ENCODE assay signal across 17 cellular contexts in the genomic region with DNA sequence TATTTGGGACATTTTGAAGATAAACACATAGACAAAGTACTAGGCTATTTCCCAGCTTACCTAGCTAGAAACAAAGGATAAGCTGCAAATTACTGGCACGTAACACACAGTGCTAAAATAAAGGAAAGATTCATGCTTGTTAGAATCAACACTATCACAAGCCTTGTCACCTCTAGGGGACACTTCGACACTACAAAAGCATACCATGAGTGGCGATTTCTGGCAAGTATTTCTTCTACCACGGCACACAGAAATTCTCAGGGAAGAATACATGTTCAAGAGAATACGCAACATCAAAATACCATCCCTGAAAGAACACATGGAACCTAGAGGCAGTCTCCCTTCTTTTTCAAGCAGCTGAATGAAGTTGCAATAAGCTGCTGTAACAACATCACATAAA. TPM values are rescaled to one million over a fixed set of nuclear protein-coding genes. Genes with fewer than 3 reads are reported as not detected.
A peak's percentile ranks its signal among the peaks of the same experiment; 100 is the strongest.
DNase-seq lines count a peak whose midpoint lies in the region; ATAC-seq and TF ChIP-seq lines count a peak whose summit lies in the region.
"Had no signal": no experiment of that assay in that cellular context is flagged by ENCODE, and none has a peak within 500 bp of the region (broad histone marks: within the 10 kb centered on the region; RNA-seq: fewer than 3 reads in every experiment).

No MANE protein-coding gene starts in this region.

- H3K9ac ChIP-seq in GM23248 (peak overlapping the region; percentile 54), Loucy (ENCODE audit: low read depth, low read length, poor library complexity, severe bottlenecking) (peak overlapping the region; percentile 59)

- no peaks in the 10 kb centered on the region; the same call in none of the 2 replicates for H4K20me1 ChIP-seq in GM23248 (ENCODE audit: insufficient read depth)
- H4K20me1 ChIP-seq in Loucy (ENCODE audit: insufficient read depth, low read length, poor library complexity, severe bottlenecking) = peaks cover 56% of the 10 kb centered on the region

- H3K27ac Mint-ChIP-seq in activated naive CD8-positive, alpha-beta T cell treated with anti-CD3 and anti-CD28 coated beads, Interleukin-2, amount 50 U/mL, for 24 hours = peak overlapping the region; percentile 80
- H3K27ac Mint-ChIP-seq in natural killer cell treated with Interleukin-12 subunit alpha and Interleukin-12 subunit beta and Interleukin-15 and Interleukin-18, amount 100 ng/mL, for 72 hours = peak overlapping the region; percentile 83 to 85
- H3K27ac Mint-ChIP-seq: stimulated activated naive B cell treated with anti-CD40 and anti-IgM and Interleukin-4, amounts not matched to agents 10 μg/mL and 1 μg/mL and 100 μg/mL, for 72 hours had no signal

- H3K79me2 ChIP-seq in GM23248 (ENCODE audit: insufficient read depth) (peaks cover 96% of the 10 kb centered on the region), Loucy (ENCODE audit: insufficient read depth, low read length) (peaks cover 93% of the 10 kb centered on the region)

- H3K4me1 Mint-ChIP-seq in activated naive CD8-positive, alpha-beta T cell treated with anti-CD3 and anti-CD28 coated beads, Interleukin-2, amount 50 U/mL, for 24 hours = peaks cover 67% of the 10 kb centered on the region
- H3K4me1 Mint-ChIP-seq in natural killer cell treated with Interleukin-12 subunit alpha and Interleukin-12 subunit beta and Interleukin-15 and Interleukin-18, amount 100 ng/mL, for 72 hours (ENCODE audit: low read depth in 2 of 2) = peaks cover 48% of the 10 kb centered on the region in 2 donors

- in situ Hi-C loops in GM23248 (cut with MboI) = no loop called here

- H3F3A ChIP-seq in GM23248 (ENCODE audit: insufficient read depth) = peaks cover 8% of the 10 kb centered on the region; the same call in 1 of the 2 replicates
- no peaks in the 10 kb centered on the region for H3F3A ChIP-seq in Loucy (ENCODE audit: low read depth)

- H2AFZ ChIP-seq in GM23248 (no peak overlapping the region), Loucy (ENCODE audit: low read length) (no peak overlapping the region)

- WGBS in GM23248 (ENCODE audit: low coverage in 1 of 2, low lambda C conversion rate in 2 of 2, missing lambda C conversion rate in 2 of 2), 2 experiments = 61 to 64% methylated on average over 5 of the region's 5 CpGs

- no peaks in the 10 kb centered on the region for H3K36me3 ChIP-seq in GM23248 (ENCODE audit: low read depth)
- peaks cover 13% of the 10 kb centered on the region; the same call in 1 of the 2 replicates for H3K36me3 ChIP-seq in Loucy (ENCODE audit: insufficient read depth, low read length)
- no peaks in the 10 kb centered on the region; the same call in 1 of the 2 replicates for H3K36me3 ChIP-seq in BE2C
- H3K36me3 ChIP-seq: breast epithelium had no signal

- peak overlapping the region; percentile 24; the same call in 1 of the 2 replicates for H3K27ac ChIP-seq in GM23248
- H3K27ac ChIP-seq: C4-2B had no signal

- H3K4me3 Mint-ChIP-seq in activated naive CD8-positive, alpha-beta T cell treated with anti-CD3 and anti-CD28 coated beads, Interleukin-2, amount 50 U/mL, for 24 hours = peak overlapping the region; percentile 57
- peak overlapping the region; percentile 95 for H3K4me3 Mint-ChIP-seq in natural killer cell treated with Interleukin-12 subunit alpha and Interleukin-12 subunit beta and Interleukin-15 and Interleukin-18, amount 100 ng/mL, for 72 hours
- H3K4me3 Mint-ChIP-seq: stimulated activated naive B cell treated with anti-CD40 and anti-IgM and Interleukin-4, amounts not matched to agents 10 μg/mL and 1 μg/mL and 100 μg/mL, for 72 hours had no signal

- H3K4me1 ChIP-seq in GM23248 (ENCODE audit: insufficient read depth) (peaks cover 34% of the 10 kb centered on the region), Loucy (ENCODE audit: insufficient read depth, low read length, poor library complexity, severe bottlenecking) (peaks cover 40% of the 10 kb centered on the region), BE2C (no peaks in the 10 kb centered on the region)

- no peaks in the 10 kb centered on the region for H3K27me3 Mint-ChIP-seq in activated naive CD8-positive, alpha-beta T cell treated with anti-CD3 and anti-CD28 coated beads, Interleukin-2, amount 50 U/mL, for 24 hours
- peaks cover 0 to 14% of the 10 kb centered on the region in 2 donors for H3K27me3 Mint-ChIP-seq in natural killer cell treated with Interleukin-12 subunit alpha and Interleukin-12 subunit beta and Interleukin-15 and Interleukin-18, amount 100 ng/mL, for 72 hours
- H3K27me3 Mint-ChIP-seq: stimulated activated naive B cell treated with anti-CD40 and anti-IgM and Interleukin-4, amounts not matched to agents 10 μg/mL and 1 μg/mL and 100 μg/mL, for 72 hours had no signal

- TF ChIP-seq CTCF in Loucy (conservative IDR thresholded peaks at IDR 0.05; ENCODE audit: low read length) = peak; percentile 42; the same call in 1 of the 2 replicates
- TF ChIP-seq CTCF in BE2C (IDR thresholded peaks at IDR 0.05; ENCODE audit: low read depth, low read length) = no peak

- no peaks in the 10 kb centered on the region for H3K9me3 Mint-ChIP-seq in activated naive CD8-positive, alpha-beta T cell treated with anti-CD3 and anti-CD28 coated beads, Interleukin-2, amount 50 U/mL, for 24 hours
- no peaks in the 10 kb centered on the region for H3K9me3 Mint-ChIP-seq in natural killer cell treated with Interleukin-12 subunit alpha and Interleukin-12 subunit beta and Interleukin-15 and Interleukin-18, amount 100 ng/mL, for 72 hours
- H3K9me3 Mint-ChIP-seq: stimulated activated naive B cell treated with anti-CD40 and anti-IgM and Interleukin-4, amounts not matched to agents 10 μg/mL and 1 μg/mL and 100 μg/mL, for 72 hours had no signal

- ATAC-seq in activated naive CD8-positive, alpha-beta T cell treated with anti-CD3 and anti-CD28 coated beads, Interleukin-2, amount 50 U/mL, for 24 hours = no peak
- no peak for ATAC-seq in natural killer cell treated with Interleukin-12 subunit alpha and Interleukin-12 subunit beta and Interleukin-15 and Interleukin-18, amount 100 ng/mL, for 72 hours
- ATAC-seq in HG03520 (IDR thresholded peaks at IDR 0.05; ENCODE audit: unreplicated experiment) = no peak

- peaks cover 23% of the 10 kb centered on the region for H3K36me3 Mint-ChIP-seq in activated naive CD8-positive, alpha-beta T cell treated with anti-CD3 and anti-CD28 coated beads, Interleukin-2, amount 50 U/mL, for 24 hours (ENCODE audit: low read depth)
- H3K36me3 Mint-ChIP-seq in natural killer cell treated with Interleukin-12 subunit alpha and Interleukin-12 subunit beta and Interleukin-15 and Interleukin-18, amount 100 ng/mL, for 72 hours = peaks cover 10% of the 10 kb centered on the region

- H3K4me3 ChIP-seq in GM23248 (peak overlapping the region; percentile 45), Loucy (ENCODE audit: low read length, poor library complexity, severe bottlenecking) (peak overlapping the region; percentile 64), BE2C (ENCODE audit: low read depth, low read length) (no peak overlapping the region)
- H3K4me3 ChIP-seq: breast epithelium had no signal

- H3K27me3 ChIP-seq in GM23248 (replicated peaks; ENCODE audit: insufficient read depth) = no peaks in the 10 kb centered on the region
- no peaks in the 10 kb centered on the region for H3K27me3 ChIP-seq in Loucy (ENCODE audit: insufficient read depth, low read length, poor library complexity, severe bottlenecking)
- H3K27me3 ChIP-seq in BE2C = no peaks in the 10 kb centered on the region

- peak overlapping the region; percentile 76 for H3K4me2 ChIP-seq in GM23248 (ENCODE audit: unreplicated experiment)
- H3K4me2 ChIP-seq in Loucy (ENCODE audit: low read depth, low read length, poor library complexity, severe bottlenecking) = peak overlapping the region; percentile 61

- DNase-seq in GM23248 (no peak), BE2C (no peak), OCI-M2 (lab: John Stamatoyannopoulos, UW; ENCODE audit: unreplicated experiment) (no peak)
- DNase-seq in activated naive CD8-positive, alpha-beta T cell treated with anti-CD3 and anti-CD28 coated beads, Interleukin-2, amount 50 U/mL, for 24 hours = no peak
- DNase-seq in natural killer cell treated with Interleukin-12 subunit alpha and Interleukin-12 subunit beta and Interleukin-15 and Interleukin-18, amount 100 ng/mL, for 72 hours (ENCODE audit: low spot score) = no peak
- DNase-seq: kidney; NCI-H187 treated with DMSO at 0.1 percent for 48 hours; NCI-H69; SIG-M5; stimulated activated CD4-positive, alpha-beta T cell treated with anti-CD3 and anti-CD28 coated beads, Interleukin-4, amount 100 ng/mL, for 4 hours had no signal

- H3K9me3 ChIP-seq in GM23248 (ENCODE audit: low read depth) (no peaks in the 10 kb centered on the region), Loucy (ENCODE audit: insufficient read depth, low read depth, low read length) (no peaks in the 10 kb centered on the region), BE2C (no peaks in the 10 kb centered on the region)
- H3K9me3 ChIP-seq: breast epithelium had no signal

- H3K9me2 ChIP-seq in GM23248 (ENCODE audit: insufficient read depth) (no peaks in the 10 kb centered on the region), Loucy (replicated peaks; ENCODE audit: low read depth, low read length) (no peaks in the 10 kb centered on the region)

RNA-seq across cellular contexts. Expression of a gene that starts 5.1 kb away (rescaled TPM):
- 16.5 and 16.7 TPM in 2 replicates for total RNA-seq in GM23248 (2014; rRNA removed; shearing (Covaris generic))
- polyA plus RNA-seq in GM23248 (2016; fragmentation: Nextera tagmentation; extraction: Ambion mirVana) = 10.3 and 13.0 TPM in 2 replicates
- total RNA-seq in natural killer cell treated with Interleukin-12 subunit alpha and Interleukin-12 subunit beta and Interleukin-15 and Interleukin-18, amount 100 ng/mL, for 72 hours = 100 to 1,000 TPM in 1 of 2 donors, 10 to 100 TPM in 1; 65.5 to 103 TPM
- polyA plus RNA-seq in BE2C (2012; ENCODE audit: insufficient read depth, insufficient read length, low read depth) = 46.6 TPM

RNA-seq across cellular contexts. Expression of a gene that starts 51.7 kb away (rescaled TPM):
- not detected in 2 replicates for total RNA-seq in GM23248 (2014; rRNA removed; shearing (Covaris generic))
- polyA plus RNA-seq in GM23248 (2016; fragmentation: Nextera tagmentation; extraction: Ambion mirVana) = not detected in 2 replicates
- total RNA-seq in natural killer cell treated with Interleukin-12 subunit alpha and Interleukin-12 subunit beta and Interleukin-15 and Interleukin-18, amount 100 ng/mL, for 72 hours = not detected
- polyA plus RNA-seq in BE2C (2012; ENCODE audit: insufficient read depth, insufficient read length, low read depth) = not detected
- total RNA-seq: breast epithelium, endothelial cell of umbilical vein, glomerular endothelial cell, kidney had no signal
- polyA plus RNA-seq: endothelial cell of umbilical vein had no signal
